1 cellular context compared by ENCODE assay signal in the genomic region with DNA sequence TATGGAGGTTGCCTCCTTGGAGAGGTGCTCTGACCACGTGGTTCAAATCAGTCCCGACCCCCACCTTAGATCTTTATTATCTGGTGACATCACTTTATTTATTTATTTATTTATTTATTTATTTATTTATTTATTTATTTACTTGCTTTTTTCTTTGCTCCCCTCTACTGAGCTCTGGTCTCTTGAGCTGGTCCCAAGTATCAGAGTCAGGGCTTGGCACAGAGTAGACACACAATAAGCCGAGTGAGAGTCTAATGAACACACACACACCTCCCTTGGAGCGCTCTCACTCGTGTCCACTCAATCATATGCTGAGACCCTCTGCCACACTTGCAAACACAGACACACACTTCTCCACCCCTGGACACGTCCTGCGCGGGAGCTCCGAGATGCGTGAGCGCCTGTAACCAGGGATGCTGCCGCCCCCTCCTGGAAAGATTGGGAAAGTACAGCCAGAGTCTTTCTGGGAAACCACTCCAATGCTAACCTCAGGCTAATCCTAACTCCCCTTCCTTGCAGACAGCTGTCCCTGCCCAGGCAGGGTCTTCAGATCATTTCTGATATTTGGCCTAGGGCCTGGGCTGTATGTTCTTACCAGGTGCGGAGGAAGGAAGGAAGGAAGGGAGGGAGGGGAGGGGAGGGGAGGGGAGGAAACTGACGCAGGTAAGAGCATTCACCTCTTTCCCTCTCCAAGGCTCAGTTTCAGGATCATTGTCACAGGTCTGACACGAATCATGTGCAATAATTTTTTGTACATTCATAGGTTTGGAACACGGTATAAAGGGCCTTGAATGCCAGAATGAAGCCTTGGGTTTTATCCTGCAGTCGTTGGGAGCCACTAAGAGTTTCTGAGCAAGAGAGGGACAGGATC.
TF ChIP-seq lines count a peak whose summit lies in the region.

No MANE protein-coding gene starts in this region.

TF ChIP-seq in HEK293, 187 proteins besides CTCF, POLR2A, EP300 and RAD21 (continued from another document and continues in another):
- TF ChIP-seq ZNF518A (tag by site-specific recombination; conservative IDR thresholded peaks at IDR 0.05; ENCODE audit: low read depth) (peak; percentile 98), ZNF423 (tag by site-specific recombination; IDR thresholded peaks at IDR 0.05) (no peak), ZNF341 (tag by site-specific recombination; IDR thresholded peaks at IDR 0.05; ENCODE audit: low read depth) (peak; percentile 53), ZNF16 (tag by site-specific recombination; IDR thresholded peaks at IDR 0.05; ENCODE audit: low read depth) (no peak), KLF1 (tag by site-specific recombination; IDR thresholded peaks at IDR 0.05) (no peak), AEBP2 (tag by site-specific recombination; IDR thresholded peaks at IDR 0.05; ENCODE audit: borderline replicate concordance) (0 out of 2 replicates have a peak, but pooled peaks have one; percentile 66), KLF7 (tag by site-specific recombination; IDR thresholded peaks at IDR 0.05; ENCODE audit: borderline replicate concordance) (no peak), ZFHX2 (tag by site-specific recombination; conservative IDR thresholded peaks at IDR 0.05) (no peak), ZNF843 (tag by site-specific recombination; IDR thresholded peaks at IDR 0.05) (no peak), ZNF701 (tag by site-specific recombination; IDR thresholded peaks at IDR 0.05) (no peak), BCL11A (tag by site-specific recombination; IDR thresholded peaks at IDR 0.05; ENCODE audit: low read depth) (0 out of 2 replicates have a peak, but pooled peaks have one; percentile 21), ZNF202 (tag by site-specific recombination; IDR thresholded peaks at IDR 0.05; ENCODE audit: borderline replicate concordance) (peak; percentile 98), ZNF324 (tag by site-specific recombination; IDR thresholded peaks at IDR 0.05) (no peak), SETDB1 (IDR thresholded peaks at IDR 0.05; ENCODE audit: insufficient read length, low read length) (no peak), ZBTB48 (tag by site-specific recombination; IDR thresholded peaks at IDR 0.05) (no peak), ZNF692 (tag by site-specific recombination; IDR thresholded peaks at IDR 0.05) (no peak), SCRT1 (tag by site-specific recombination; IDR thresholded peaks at IDR 0.05; ENCODE audit: borderline replicate concordance) (no peak), ZNF510 (tag by site-specific recombination; IDR thresholded peaks at IDR 0.05; ENCODE audit: insufficient replicate concordance) (no peak), ZNF548 (tag by site-specific recombination; IDR thresholded peaks at IDR 0.05) (no peak), ZBTB21 (tag by site-specific recombination; IDR thresholded peaks at IDR 0.05) (peak; percentile 65), ZNF664 (tag by site-specific recombination; IDR thresholded peaks at IDR 0.05) (peak; percentile 94), ZNF2 (tag by site-specific recombination; IDR thresholded peaks at IDR 0.05) (0 out of 2 replicates have a peak, but pooled peaks have one; percentile 44), ZNF514 (tag by site-specific recombination; IDR thresholded peaks at IDR 0.05) (peak; percentile 89; the same call in 1 of the 2 replicates), ZNF837 (tag by site-specific recombination; IDR thresholded peaks at IDR 0.05) (no peak), ZNF394 (tag by site-specific recombination; IDR thresholded peaks at IDR 0.05; ENCODE audit: borderline replicate concordance) (peak; percentile 99), GFI1B (tag by site-specific recombination; IDR thresholded peaks at IDR 0.05) (peak; percentile 53; the same call in 1 of the 2 replicates), ZNF23 (tag by site-specific recombination; IDR thresholded peaks at IDR 0.05; ENCODE audit: borderline replicate concordance) (no peak), ZNF184 (tag by site-specific recombination; IDR thresholded peaks at IDR 0.05) (no peak), ZNF677 (tag by site-specific recombination; IDR thresholded peaks at IDR 0.05) (no peak), ZNF654 (tag by site-specific recombination; IDR thresholded peaks at IDR 0.05; ENCODE audit: low read depth) (peak; percentile 95), ZNF791 (tag by site-specific recombination; IDR thresholded peaks at IDR 0.05) (peak; percentile 68; the same call in 1 of the 2 replicates), ZNF571 (tag by site-specific recombination; IDR thresholded peaks at IDR 0.05) (no peak), ZNF555 (tag by site-specific recombination; conservative IDR thresholded peaks at IDR 0.05) (peak; percentile 98), ZNF24 (tag by site-specific recombination; IDR thresholded peaks at IDR 0.05) (0 out of 2 replicates have a peak, but pooled peaks have one; percentile 42), ZNF121 (tag by site-specific recombination; IDR thresholded peaks at IDR 0.05) (peak; percentile 53; the same call in 1 of the 2 replicates), SCRT2 (tag by site-specific recombination; IDR thresholded peaks at IDR 0.05) (no peak), WT1 (tag by site-specific recombination; IDR thresholded peaks at IDR 0.05) (no peak; the same call in 1 of the 2 replicates), ZFP3 (tag by site-specific recombination; IDR thresholded peaks at IDR 0.05; ENCODE audit: low read depth) (peak; percentile 60), GLIS2 (tag by site-specific recombination; IDR thresholded peaks at IDR 0.05) (no peak), ZNF560 (tag by site-specific recombination; IDR thresholded peaks at IDR 0.05; ENCODE audit: borderline replicate concordance) (peak; percentile 91; the same call in 1 of the 2 replicates), ZNF473 (tag by site-specific recombination; IDR thresholded peaks at IDR 0.05) (no peak), ZNF248 (tag by site-specific recombination; IDR thresholded peaks at IDR 0.05) (no peak), ZNF529 (tag by site-specific recombination; IDR thresholded peaks at IDR 0.05; ENCODE audit: insufficient replicate concordance) (peak; percentile 70), ZSCAN16 (tag by site-specific recombination; IDR thresholded peaks at IDR 0.05) (no peak), SP7 (tag by site-specific recombination; IDR thresholded peaks at IDR 0.05) (0 out of 2 replicates have a peak, but pooled peaks have one; percentile 31), ZNF621 (tag by site-specific recombination; IDR thresholded peaks at IDR 0.05) (no peak), SP3 (tag by site-specific recombination; IDR thresholded peaks at IDR 0.05) (peak; percentile 54), REPIN1 (tag by site-specific recombination; IDR thresholded peaks at IDR 0.05; ENCODE audit: low read depth) (no peak)
- TF ChIP-seq, protein P1, sequence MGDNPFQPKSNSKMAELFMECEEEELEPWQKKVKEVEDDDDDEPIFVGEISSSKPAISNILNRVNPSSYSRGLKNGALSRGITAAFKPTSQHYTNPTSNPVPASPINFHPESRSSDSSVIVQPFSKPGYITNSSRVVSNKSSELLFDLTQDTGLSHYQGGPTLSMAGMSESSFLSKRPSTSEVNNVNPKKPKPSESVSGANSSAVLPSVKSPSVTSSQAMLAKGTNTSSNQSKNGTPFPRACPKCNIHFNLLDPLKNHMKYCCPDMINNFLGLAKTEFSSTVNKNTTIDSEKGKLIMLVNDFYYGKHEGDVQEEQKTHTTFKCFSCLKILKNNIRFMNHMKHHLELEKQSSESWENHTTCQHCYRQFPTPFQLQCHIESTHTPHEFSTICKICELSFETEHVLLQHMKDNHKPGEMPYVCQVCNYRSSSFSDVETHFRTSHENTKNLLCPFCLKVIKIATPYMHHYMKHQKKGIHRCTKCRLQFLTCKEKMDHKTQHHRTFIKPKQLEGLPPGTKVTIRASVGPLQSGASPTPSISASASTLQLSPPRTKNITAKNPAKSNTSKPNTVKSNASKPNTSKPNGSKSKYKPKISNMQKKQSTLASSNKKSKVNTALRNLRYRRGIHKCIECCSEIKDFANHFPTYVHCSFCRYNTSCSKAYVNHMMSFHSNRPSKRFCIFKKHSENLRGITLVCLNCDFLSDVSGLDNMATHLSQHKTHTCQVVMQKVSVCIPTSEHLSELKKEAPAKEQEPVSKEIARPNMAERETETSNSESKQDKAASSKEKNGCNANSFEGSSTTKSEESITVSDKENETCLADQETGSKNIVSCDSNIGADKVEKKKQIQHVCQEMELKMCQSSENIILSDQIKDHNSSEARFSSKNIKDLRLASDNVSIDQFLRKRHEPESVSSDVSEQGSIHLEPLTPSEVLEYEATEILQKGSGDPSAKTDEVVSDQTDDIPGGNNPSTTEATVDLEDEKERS (tag by site-specific recombination; IDR thresholded peaks at IDR 0.05), result no peak
- TF ChIP-seq, protein P2, sequence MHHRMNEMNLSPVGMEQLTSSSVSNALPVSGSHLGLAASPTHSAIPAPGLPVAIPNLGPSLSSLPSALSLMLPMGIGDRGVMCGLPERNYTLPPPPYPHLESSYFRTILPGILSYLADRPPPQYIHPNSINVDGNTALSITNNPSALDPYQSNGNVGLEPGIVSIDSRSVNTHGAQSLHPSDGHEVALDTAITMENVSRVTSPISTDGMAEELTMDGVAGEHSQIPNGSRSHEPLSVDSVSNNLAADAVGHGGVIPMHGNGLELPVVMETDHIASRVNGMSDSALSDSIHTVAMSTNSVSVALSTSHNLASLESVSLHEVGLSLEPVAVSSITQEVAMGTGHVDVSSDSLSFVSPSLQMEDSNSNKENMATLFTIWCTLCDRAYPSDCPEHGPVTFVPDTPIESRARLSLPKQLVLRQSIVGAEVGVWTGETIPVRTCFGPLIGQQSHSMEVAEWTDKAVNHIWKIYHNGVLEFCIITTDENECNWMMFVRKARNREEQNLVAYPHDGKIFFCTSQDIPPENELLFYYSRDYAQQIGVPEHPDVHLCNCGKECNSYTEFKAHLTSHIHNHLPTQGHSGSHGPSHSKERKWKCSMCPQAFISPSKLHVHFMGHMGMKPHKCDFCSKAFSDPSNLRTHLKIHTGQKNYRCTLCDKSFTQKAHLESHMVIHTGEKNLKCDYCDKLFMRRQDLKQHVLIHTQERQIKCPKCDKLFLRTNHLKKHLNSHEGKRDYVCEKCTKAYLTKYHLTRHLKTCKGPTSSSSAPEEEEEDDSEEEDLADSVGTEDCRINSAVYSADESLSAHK (tag by site-specific recombination; IDR thresholded peaks at IDR 0.05), result peak; percentile 30; the same call in 1 of the 2 replicates
- TF ChIP-seq, protein P3, sequence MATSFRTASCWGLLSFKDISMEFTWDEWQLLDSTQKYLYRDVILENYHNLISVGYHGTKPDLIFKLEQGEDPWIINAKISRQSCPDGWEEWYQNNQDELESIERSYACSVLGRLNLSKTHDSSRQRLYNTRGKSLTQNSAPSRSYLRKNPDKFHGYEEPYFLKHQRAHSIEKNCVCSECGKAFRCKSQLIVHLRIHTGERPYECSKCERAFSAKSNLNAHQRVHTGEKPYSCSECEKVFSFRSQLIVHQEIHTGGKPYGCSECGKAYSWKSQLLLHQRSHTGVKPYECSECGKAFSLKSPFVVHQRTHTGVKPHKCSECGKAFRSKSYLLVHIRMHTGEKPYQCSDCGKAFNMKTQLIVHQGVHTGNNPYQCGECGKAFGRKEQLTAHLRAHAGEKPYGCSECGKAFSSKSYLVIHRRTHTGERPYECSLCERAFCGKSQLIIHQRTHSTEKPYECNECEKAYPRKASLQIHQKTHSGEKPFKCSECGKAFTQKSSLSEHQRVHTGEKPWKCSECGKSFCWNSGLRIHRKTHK (tag by site-specific recombination; IDR thresholded peaks at IDR 0.05), result no peak
